ENCODE assay signal across 1 cellular context in the genomic region with DNA sequence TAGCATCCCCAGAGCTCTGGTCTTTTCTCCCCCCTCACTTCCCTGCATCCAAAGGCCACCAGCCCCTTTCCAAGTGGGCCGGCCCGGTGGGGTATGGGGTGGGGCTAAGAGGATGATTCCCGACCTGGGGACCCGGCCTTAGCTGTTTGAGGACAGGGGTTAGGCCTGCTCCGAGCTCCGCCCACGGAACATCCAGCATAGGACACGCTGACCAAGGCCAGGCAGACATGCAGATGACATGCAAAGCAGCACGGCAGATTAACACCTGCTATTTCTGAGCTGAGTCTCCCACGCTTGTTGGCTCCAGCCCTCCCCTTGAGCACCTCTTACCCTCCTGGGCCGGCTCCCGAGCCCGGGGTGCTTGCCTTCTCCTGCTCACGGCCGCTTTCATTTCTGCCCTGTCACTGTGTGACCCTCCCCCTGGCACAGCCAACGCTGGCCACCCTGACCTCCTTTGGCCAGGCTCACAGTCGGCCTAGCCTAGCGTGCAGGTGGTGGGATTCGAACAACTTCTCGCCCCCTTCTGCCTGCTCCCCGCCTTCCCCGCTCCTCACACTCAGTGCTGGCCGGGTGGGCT.
A peak's percentile ranks its signal among the peaks of the same experiment; 100 is the strongest.
TF ChIP-seq lines count a peak whose summit lies in the region.

No MANE protein-coding gene starts in this region.

TF ChIP-seq in K562, 482 proteins besides CTCF, POLR2A, EP300 and RAD21 (continued from another document and continues in another):
- TF ChIP-seq, protein P1, sequence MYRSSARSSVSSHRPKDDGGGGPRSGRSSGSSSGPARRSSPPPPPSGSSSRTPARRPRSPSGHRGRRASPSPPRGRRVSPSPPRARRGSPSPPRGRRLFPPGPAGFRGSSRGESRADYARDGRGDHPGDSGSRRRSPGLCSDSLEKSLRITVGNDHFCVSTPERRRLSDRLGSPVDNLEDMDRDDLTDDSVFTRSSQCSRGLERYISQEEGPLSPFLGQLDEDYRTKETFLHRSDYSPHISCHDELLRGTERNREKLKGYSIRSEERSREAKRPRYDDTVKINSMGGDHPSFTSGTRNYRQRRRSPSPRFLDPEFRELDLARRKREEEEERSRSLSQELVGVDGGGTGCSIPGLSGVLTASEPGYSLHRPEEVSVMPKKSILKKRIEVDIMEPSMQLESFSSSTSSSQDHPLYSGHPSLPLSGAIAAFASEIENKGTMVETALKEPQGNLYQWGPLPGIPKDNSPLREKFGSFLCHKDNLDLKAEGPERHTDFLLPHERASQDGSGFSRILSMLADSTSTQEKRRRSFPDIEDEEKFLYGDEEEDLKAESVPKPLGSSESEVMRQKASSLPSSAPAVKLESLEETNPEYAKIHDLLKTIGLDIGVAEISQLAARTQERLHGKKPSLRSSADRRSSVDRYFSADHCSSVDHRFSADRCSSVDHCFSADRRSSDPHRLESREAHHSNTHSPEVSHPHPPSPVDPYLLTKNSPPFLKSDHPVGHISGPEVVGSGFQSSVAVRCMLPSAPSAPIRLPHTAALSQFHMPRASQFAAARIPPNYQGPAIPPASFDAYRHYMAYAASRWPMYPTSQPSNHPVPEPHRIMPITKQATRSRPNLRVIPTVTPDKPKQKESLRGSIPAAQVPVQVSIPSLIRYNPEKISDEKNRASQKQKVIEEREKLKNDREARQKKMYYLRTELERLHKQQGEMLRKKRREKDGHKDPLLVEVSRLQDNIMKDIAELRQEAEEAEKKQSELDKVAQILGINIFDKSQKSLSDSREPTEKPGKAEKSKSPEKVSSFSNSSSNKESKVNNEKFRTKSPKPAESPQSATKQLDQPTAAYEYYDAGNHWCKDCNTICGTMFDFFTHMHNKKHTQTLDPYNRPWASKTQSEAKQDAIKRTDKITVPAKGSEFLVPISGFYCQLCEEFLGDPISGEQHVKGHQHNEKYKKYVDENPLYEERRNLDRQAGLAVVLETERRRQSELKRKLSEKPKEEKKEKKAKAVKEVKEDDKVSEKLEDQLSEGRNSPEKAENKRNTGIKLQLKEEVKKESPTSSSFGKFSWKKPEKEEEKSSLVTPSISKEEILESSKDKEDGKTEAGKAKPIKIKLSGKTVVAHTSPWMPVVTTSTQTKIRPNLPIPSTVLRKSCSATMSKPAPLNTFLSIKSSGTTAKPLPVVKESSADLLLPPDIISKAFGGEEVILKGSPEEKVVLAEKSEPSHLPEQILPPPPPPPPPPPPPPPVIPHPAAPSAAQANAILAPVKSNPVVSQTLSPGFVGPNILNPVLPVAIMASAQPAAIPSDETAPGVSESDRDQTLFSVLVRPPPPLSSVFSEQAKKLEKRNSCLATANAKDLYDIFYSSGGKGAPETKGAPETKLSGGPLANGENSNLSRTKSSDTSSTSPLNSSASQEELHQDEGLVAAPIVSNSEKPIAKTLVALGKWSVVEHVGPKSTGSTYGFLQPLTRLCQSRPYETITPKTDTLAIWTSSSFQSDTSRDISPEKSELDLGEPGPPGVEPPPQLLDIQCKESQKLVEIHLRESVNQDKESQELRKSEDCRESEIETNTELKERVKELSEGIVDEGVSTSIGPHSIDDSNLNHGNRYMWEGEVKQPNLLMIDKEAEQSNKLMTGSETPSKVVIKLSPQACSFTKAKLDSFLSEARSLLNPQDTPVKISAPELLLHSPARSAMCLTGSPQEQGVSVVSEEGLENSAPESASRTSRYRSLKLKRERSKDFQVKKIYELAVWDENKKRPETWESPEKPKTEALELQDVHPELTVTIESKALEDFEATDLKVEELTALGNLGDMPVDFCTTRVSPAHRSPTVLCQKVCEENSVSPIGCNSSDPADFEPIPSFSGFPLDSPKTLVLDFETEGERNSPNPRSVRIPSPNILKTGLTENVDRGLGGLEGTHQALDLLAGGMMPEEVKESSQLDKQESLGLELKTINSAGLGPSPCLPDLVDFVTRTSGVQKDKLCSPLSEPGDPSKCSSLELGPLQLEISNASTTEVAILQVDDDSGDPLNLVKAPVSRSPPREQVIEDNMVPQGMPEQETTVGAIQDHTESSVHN (IDR thresholded peaks at IDR 0.05; ENCODE audit: borderline replicate concordance in 1 of 2, low read depth in 1 of 2), result no peak
- peak; percentile 71 for TF ChIP-seq ARID1B (IDR thresholded peaks at IDR 0.05)
- no peak for TF ChIP-seq ZFP30 (CRISPR knock-in tag; IDR thresholded peaks at IDR 0.05; ENCODE audit: borderline replicate concordance)
- TF ChIP-seq, protein P2, sequence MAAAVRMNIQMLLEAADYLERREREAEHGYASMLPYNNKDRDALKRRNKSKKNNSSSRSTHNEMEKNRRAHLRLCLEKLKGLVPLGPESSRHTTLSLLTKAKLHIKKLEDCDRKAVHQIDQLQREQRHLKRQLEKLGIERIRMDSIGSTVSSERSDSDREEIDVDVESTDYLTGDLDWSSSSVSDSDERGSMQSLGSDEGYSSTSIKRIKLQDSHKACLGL (CRISPR knock-in tag; IDR thresholded peaks at IDR 0.05; ENCODE audit: borderline replicate concordance, poor library complexity, severe bottlenecking), result no peak
- TF ChIP-seq ZNF592 (IDR thresholded peaks at IDR 0.05), result peak; percentile 61; the same call in 1 of the 2 replicates
- no peak for TF ChIP-seq ZNF583 (CRISPR knock-in tag; IDR thresholded peaks at IDR 0.05)
- TF ChIP-seq, protein P3, sequence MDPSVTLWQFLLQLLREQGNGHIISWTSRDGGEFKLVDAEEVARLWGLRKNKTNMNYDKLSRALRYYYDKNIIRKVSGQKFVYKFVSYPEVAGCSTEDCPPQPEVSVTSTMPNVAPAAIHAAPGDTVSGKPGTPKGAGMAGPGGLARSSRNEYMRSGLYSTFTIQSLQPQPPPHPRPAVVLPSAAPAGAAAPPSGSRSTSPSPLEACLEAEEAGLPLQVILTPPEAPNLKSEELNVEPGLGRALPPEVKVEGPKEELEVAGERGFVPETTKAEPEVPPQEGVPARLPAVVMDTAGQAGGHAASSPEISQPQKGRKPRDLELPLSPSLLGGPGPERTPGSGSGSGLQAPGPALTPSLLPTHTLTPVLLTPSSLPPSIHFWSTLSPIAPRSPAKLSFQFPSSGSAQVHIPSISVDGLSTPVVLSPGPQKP (CRISPR knock-in tag; IDR thresholded peaks at IDR 0.05), result no peak
- TF ChIP-seq ZNF316 (IDR thresholded peaks at IDR 0.05), result peak; percentile 42; the same call in 1 of the 2 replicates
- no peak for TF ChIP-seq USF2 (CRISPR knock-in tag; IDR thresholded peaks at IDR 0.05)
- TF ChIP-seq ETS2 (tag; IDR thresholded peaks at IDR 0.05; ENCODE audit: borderline replicate concordance, poor library complexity, severe bottlenecking), result no peak
- TF ChIP-seq SAP30 (IDR thresholded peaks at IDR 0.05; ENCODE audit: borderline replicate concordance, insufficient read depth, low read depth, low read length, poor library complexity, severe bottlenecking), result no peak
- no peak for TF ChIP-seq CCAR2 (IDR thresholded peaks at IDR 0.05; ENCODE audit: low read depth, low read length)
- TF ChIP-seq MXI1 (IDR thresholded peaks at IDR 0.05; ENCODE audit: low read depth, low read length), result no peak
- TF ChIP-seq MLX (CRISPR knock-in tag; conservative IDR thresholded peaks at IDR 0.05), result no peak
- TF ChIP-seq RCOR1 (IDR thresholded peaks at IDR 0.05; ENCODE audit: borderline replicate concordance in 1 of 2, low read depth in 2 of 2, low read length in 2 of 2), result 0 out of 4 replicates have a peak, but pooled peaks of 1 of the 2 experiments have one; percentile 11
- no peak for TF ChIP-seq U2AF1 (optimal IDR thresholded peaks at IDR 0.05; ENCODE audit: low read depth, low read length)
- TF ChIP-seq MCM7 (IDR thresholded peaks at IDR 0.05), result no peak
- TF ChIP-seq CHCHD3 (CRISPR knock-in tag; IDR thresholded peaks at IDR 0.05), result no peak
- TF ChIP-seq TAF1 (IDR thresholded peaks at IDR 0.05; ENCODE audit: control insufficient read depth, extremely low read depth, insufficient read depth, low read length, severe bottlenecking), result peak; percentile 8
- TF ChIP-seq SREBF1 (IDR thresholded peaks at IDR 0.05; ENCODE audit: borderline replicate concordance, low read depth, low read length), result no peak
- TF ChIP-seq EHMT2 (IDR thresholded peaks at IDR 0.05), result no peak
- TF ChIP-seq STAG1 (CRISPR knock-in tag; IDR thresholded peaks at IDR 0.05; ENCODE audit: borderline replicate concordance), result no peak
- TF ChIP-seq TEAD4 (IDR thresholded peaks at IDR 0.05; ENCODE audit: low read length), result peak; percentile 35; the same call in 1 of the 2 replicates
- no peak for TF ChIP-seq TEAD4 (CRISPR knock-in tag; IDR thresholded peaks at IDR 0.05; ENCODE audit: borderline replicate concordance)
- TF ChIP-seq, protein P4, sequence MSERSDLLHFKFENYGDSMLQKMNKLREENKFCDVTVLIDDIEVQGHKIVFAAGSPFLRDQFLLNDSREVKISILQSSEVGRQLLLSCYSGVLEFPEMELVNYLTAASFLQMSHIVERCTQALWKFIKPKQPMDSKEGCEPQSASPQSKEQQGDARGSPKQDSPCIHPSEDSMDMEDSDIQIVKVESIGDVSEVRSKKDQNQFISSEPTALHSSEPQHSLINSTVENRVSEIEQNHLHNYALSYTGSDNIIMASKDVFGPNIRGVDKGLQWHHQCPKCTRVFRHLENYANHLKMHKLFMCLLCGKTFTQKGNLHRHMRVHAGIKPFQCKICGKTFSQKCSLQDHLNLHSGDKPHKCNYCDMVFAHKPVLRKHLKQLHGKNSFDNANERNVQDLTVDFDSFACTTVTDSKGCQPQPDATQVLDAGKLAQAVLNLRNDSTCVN (CRISPR knock-in tag; IDR thresholded peaks at IDR 0.05), result no peak
- TF ChIP-seq SRF (CRISPR knock-in tag; IDR thresholded peaks at IDR 0.05), result no peak
- TF ChIP-seq SMC3 (conservative IDR thresholded peaks at IDR 0.05; ENCODE audit: insufficient read depth, low read depth, low read length), result no peak
- no peak for TF ChIP-seq GMEB1 (CRISPR knock-in tag; IDR thresholded peaks at IDR 0.05)
- TF ChIP-seq ARHGAP35 (IDR thresholded peaks at IDR 0.05; ENCODE audit: partially characterized antibody), result no peak
- TF ChIP-seq MEIS2 (IDR thresholded peaks at IDR 0.05; ENCODE audit: partially characterized antibody), result peak; percentile 4
- no peak for TF ChIP-seq ZNF717 (CRISPR knock-in tag; IDR thresholded peaks at IDR 0.05)
- TF ChIP-seq RFX5 (IDR thresholded peaks at IDR 0.05; ENCODE audit: low read depth, low read length), result no peak
- no peak for TF ChIP-seq DMBX1 (CRISPR knock-in tag; IDR thresholded peaks at IDR 0.05; ENCODE audit: borderline replicate concordance)
- TF ChIP-seq MAFG (tag; conservative IDR thresholded peaks at IDR 0.05), result no peak
- TF ChIP-seq, protein P5, sequence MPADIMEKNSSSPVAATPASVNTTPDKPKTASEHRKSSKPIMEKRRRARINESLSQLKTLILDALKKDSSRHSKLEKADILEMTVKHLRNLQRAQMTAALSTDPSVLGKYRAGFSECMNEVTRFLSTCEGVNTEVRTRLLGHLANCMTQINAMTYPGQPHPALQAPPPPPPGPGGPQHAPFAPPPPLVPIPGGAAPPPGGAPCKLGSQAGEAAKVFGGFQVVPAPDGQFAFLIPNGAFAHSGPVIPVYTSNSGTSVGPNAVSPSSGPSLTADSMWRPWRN (IDR thresholded peaks at IDR 0.05; ENCODE audit: low read depth), result no peak
- no peak for TF ChIP-seq ETV1 (tag; conservative IDR thresholded peaks at IDR 0.05; ENCODE audit: low read depth)
- no peak for TF ChIP-seq CEBPB (tag; IDR thresholded peaks at IDR 0.05)
- no peak for TF ChIP-seq POLR3G (IDR thresholded peaks at IDR 0.05; ENCODE audit: extremely low read depth, insufficient read length, insufficient replicate concordance)
- no peak for TF ChIP-seq ZNF431 (CRISPR knock-in tag; IDR thresholded peaks at IDR 0.05)
- TF ChIP-seq EWSR1 (IDR thresholded peaks at IDR 0.05; ENCODE audit: borderline replicate concordance, low read depth, partially characterized antibody), result no peak
- TF ChIP-seq LEF1 (IDR thresholded peaks at IDR 0.05), result no peak
- no peak for TF ChIP-seq XRCC3 (IDR thresholded peaks at IDR 0.05)
